ENCODE assay signal across 19 cellular contexts in the genomic region with DNA sequence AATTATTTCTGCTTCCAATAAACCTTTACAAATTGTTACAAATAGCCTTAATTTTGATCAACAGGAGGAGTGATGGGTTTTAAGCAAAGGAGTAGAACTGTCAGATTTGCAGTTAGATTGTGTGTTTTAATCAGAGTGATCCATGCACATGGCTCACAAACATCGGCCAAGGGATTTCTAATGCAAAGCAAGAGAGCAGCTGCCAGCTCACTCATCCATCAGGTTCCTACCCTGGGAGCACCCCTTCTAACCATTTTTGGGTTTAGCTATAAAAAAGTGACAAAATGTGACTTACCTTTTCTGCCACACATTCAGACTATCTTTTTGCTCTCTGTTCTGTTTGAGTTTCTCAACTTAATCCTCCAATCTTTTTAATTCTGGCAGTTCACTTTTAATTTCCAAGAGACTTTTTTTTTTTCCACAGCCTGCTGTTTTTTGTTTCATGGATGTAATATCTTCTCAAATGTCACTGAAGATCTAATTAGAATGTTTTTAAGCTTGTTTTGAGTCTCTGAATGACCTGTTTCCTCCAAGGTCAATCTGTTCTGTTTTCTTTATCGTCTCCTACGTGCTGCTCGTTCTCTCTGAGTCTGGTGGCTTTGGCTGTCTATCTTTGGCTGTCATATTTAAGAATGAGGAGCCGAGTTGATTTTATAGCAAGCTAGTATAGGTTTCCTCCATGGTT. TPM values are rescaled to one million over a fixed set of nuclear protein-coding genes. Genes with fewer than 3 reads are reported as not detected.
DNase-seq lines count a peak whose midpoint lies in the region; ATAC-seq and TF ChIP-seq lines count a peak whose summit lies in the region.
"Had no signal": no experiment of that assay in that cellular context is flagged by ENCODE, and none has a peak within 500 bp of the region (broad histone marks: within the 10 kb centered on the region; RNA-seq: fewer than 3 reads in every experiment).

No MANE protein-coding gene starts in this region.

- no peaks in the 10 kb centered on the region for H3K36me3 Mint-ChIP-seq in nephron (ENCODE audit: low read depth)
- H3K36me3 Mint-ChIP-seq: CD8-positive, alpha-beta memory T cell had no signal

- TF ChIP-seq CTCF in heart right ventricle (IDR thresholded peaks at IDR 0.05) (no peak), nephron (IDR thresholded peaks at IDR 0.05; ENCODE audit: unreplicated experiment in 3 of 3) (no peak)

- peak overlapping the region; percentile 28 to 38 (median 33) for H3K27ac Mint-ChIP-seq in nephron
- H3K27ac Mint-ChIP-seq: GM23338, H9 had no signal

- H3K9me3 Mint-ChIP-seq in nephron, result no peaks in the 10 kb centered on the region
- H3K9me3 Mint-ChIP-seq: GM23338, H9 had no signal

- H3K9me3 ChIP-seq in heart right ventricle, result no peaks in the 10 kb centered on the region
- H3K9me3 ChIP-seq: BLaER1, Caco-2 had no signal

- no peaks in the 10 kb centered on the region for H3K27me3 ChIP-seq in heart right ventricle
- H3K27me3 ChIP-seq: BLaER1 had no signal

- H3K27ac ChIP-seq in heart right ventricle, result no peak overlapping the region
- H3K27ac ChIP-seq: 22Rv1, BLaER1, HL-60 had no signal

- H3K36me3 ChIP-seq in heart right ventricle, result no peaks in the 10 kb centered on the region
- H3K36me3 ChIP-seq: BLaER1 had no signal

- H3K4me1 Mint-ChIP-seq in nephron, result peaks cover 15% of the 10 kb centered on the region
- H3K4me1 Mint-ChIP-seq: CD8-positive, alpha-beta memory T cell; H9 had no signal

- no peak overlapping the region for H3K4me3 ChIP-seq in heart right ventricle
- H3K4me3 ChIP-seq: BLaER1, GM12878, GM23338 had no signal

- intact Hi-C loops in left ventricle myocardium superior (cut with micrococcal nuclease) (no loop called here), heart right ventricle (cut with DNase I) (no loop called here)

- peaks cover 0 to 7% (median 0%) of the 10 kb centered on the region in 9 donors for H3K4me1 ChIP-seq in heart right ventricle
- H3K4me1 ChIP-seq: BLaER1 had no signal

- DNase-seq in DMS 273 (lab: John Stamatoyannopoulos, UW; ENCODE audit: unreplicated experiment), result peak; percentile 18
- no peak for DNase-seq in DMS 273 treated with DMSO at 0.1 percent for 48 hours (lab: John Stamatoyannopoulos, UW)
- DNase-seq in left ventricle myocardium superior, result no peak
- DNase-seq in heart right ventricle, result no peak
- no peak for DNase-seq in H4 (ENCODE audit: low spot score)
- DNase-seq: AML-193; Caco-2; CD8-positive, alpha-beta memory T cell; DMS79; H9 had no signal

- peak; percentile 30 for ATAC-seq in left ventricle myocardium superior
- no peak for ATAC-seq in heart right ventricle
- peak; percentile 27 for ATAC-seq in SK-N-SH treated with all-trans-retinoic acid at 6 μM for 48 hours
- no peak for ATAC-seq in HG03045 (IDR thresholded peaks at IDR 0.05; ENCODE audit: unreplicated experiment)
- ATAC-seq: GM12878, GM23338 had no signal

- WGBS in heart right ventricle, 2 donors, result 40 to 42% methylated on average over 5 of the region's 5 CpGs

- H3K27me3 Mint-ChIP-seq in nephron (ENCODE audit: low read depth), result peaks cover 9% of the 10 kb centered on the region

- no peak overlapping the region for H3K4me3 Mint-ChIP-seq in nephron
- H3K4me3 Mint-ChIP-seq: CD8-positive, alpha-beta memory T cell; GM23338; H9 had no signal

TF ChIP-seq in SK-N-SH treated with all-trans-retinoic acid at 6 μM for 48 hours, 23 proteins besides CTCF, POLR2A, EP300 and RAD21:
- TF ChIP-seq ISL1 (CRISPR knock-in tag; IDR thresholded peaks at IDR 0.05), result no peak
TF ChIP-seq in SK-N-SH treated with all-trans-retinoic acid at 6 μM for 48 hours: peak in this region for 0.

RNA-seq across cellular contexts. Expression of a gene that starts 6.0 kb away (rescaled TPM):
- total RNA-seq in left ventricle myocardium superior (not detected), heart right ventricle (not detected)
- polyA plus RNA-seq in heart right ventricle, result not detected
- not detected in 2 replicates for total RNA-seq in H4 (2014; rRNA removed; shearing (Covaris generic))
- total RNA-seq: Caco-2; CD8-positive, alpha-beta memory T cell; G401; GM12878; GM23338; H9 had no signal
- polyA plus RNA-seq: CD8-positive, alpha-beta memory T cell; GM12878; GM23338 had no signal

Comparison
In these comparisons a context has a peak if more than half of its experiments do, and no peak if none do; other contexts are left out.
1. ATAC-seq: peak in left ventricle myocardium superior (single experiment) and SK-N-SH treated with all-trans-retinoic acid at 6 μM for 48 hours (single experiment); none in heart right ventricle (0 of 8) and HG03045 (single experiment).